In the genomic region with DNA sequence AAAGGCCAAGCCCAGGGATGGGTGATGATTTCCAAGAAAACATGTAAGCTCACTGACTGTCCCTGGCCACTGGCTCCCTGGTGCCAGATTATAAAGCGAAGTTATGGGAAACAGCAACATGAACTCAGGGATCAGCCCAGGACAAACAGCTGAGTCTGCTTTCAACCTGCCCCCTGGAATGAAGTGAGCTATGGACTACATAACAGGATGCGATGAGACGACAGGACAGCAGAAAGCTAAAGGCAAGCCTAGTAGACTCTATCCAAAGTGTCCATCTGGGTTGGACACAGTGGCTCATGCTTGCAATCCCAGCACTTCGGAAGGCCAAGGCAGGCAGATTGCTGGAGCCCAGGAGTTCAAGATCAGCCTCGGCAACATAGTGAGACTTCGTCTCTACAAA, we compare ENCODE assay signal across 1 cellular context.
TF ChIP-seq lines count a peak whose summit lies in the region.

No MANE protein-coding gene starts in this region.

TF ChIP-seq in HepG2, 621 proteins besides CTCF, POLR2A, EP300 and RAD21 (continued from another document and continues in another):
- TF ChIP-seq, protein P1, sequence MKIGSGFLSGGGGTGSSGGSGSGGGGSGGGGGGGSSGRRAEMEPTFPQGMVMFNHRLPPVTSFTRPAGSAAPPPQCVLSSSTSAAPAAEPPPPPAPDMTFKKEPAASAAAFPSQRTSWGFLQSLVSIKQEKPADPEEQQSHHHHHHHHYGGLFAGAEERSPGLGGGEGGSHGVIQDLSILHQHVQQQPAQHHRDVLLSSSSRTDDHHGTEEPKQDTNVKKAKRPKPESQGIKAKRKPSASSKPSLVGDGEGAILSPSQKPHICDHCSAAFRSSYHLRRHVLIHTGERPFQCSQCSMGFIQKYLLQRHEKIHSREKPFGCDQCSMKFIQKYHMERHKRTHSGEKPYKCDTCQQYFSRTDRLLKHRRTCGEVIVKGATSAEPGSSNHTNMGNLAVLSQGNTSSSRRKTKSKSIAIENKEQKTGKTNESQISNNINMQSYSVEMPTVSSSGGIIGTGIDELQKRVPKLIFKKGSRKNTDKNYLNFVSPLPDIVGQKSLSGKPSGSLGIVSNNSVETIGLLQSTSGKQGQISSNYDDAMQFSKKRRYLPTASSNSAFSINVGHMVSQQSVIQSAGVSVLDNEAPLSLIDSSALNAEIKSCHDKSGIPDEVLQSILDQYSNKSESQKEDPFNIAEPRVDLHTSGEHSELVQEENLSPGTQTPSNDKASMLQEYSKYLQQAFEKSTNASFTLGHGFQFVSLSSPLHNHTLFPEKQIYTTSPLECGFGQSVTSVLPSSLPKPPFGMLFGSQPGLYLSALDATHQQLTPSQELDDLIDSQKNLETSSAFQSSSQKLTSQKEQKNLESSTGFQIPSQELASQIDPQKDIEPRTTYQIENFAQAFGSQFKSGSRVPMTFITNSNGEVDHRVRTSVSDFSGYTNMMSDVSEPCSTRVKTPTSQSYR (CRISPR knock-in tag; IDR thresholded peaks at IDR 0.05; ENCODE audit: borderline replicate concordance) = no peak
- TF ChIP-seq ZMYM2 (CRISPR knock-in tag; IDR thresholded peaks at IDR 0.05) (no peak), ZNF652 (CRISPR knock-in tag; IDR thresholded peaks at IDR 0.05; ENCODE audit: borderline replicate concordance, low read depth) (no peak), ZNF205 (CRISPR knock-in tag; IDR thresholded peaks at IDR 0.05) (no peak), SIX1 (CRISPR knock-in tag; IDR thresholded peaks at IDR 0.05; ENCODE audit: borderline replicate concordance) (no peak), TARDBP (CRISPR knock-in tag; IDR thresholded peaks at IDR 0.05) (no peak), KAT8 (CRISPR knock-in tag; IDR thresholded peaks at IDR 0.05) (no peak), ZNF589 (CRISPR knock-in tag; conservative IDR thresholded peaks at IDR 0.05) (no peak), HOXA3 (CRISPR knock-in tag; IDR thresholded peaks at IDR 0.05) (peak; percentile 34; the same call in 1 of the 2 replicates), KLF15 (CRISPR knock-in tag; IDR thresholded peaks at IDR 0.05; ENCODE audit: borderline replicate concordance) (no peak), ONECUT2 (CRISPR knock-in tag; IDR thresholded peaks at IDR 0.05) (no peak), NFIB (CRISPR knock-in tag; IDR thresholded peaks at IDR 0.05; ENCODE audit: borderline replicate concordance) (no peak), ZNF772 (CRISPR knock-in tag; IDR thresholded peaks at IDR 0.05) (no peak), DNMT3B (CRISPR knock-in tag; conservative IDR thresholded peaks at IDR 0.05) (no peak), ZNF773 (CRISPR knock-in tag; IDR thresholded peaks at IDR 0.05; ENCODE audit: borderline replicate concordance) (no peak), NR2F2 (IDR thresholded peaks at IDR 0.05; ENCODE audit: borderline replicate concordance, low read depth) (no peak), ZSCAN21 (CRISPR knock-in tag; IDR thresholded peaks at IDR 0.05; ENCODE audit: borderline replicate concordance) (no peak), NR2F6 (IDR thresholded peaks at IDR 0.05) (no peak), NR2F6 (CRISPR knock-in tag; IDR thresholded peaks at IDR 0.05) (peak; percentile 43; the same call in 1 of the 2 replicates), MAFF (IDR thresholded peaks at IDR 0.05; ENCODE audit: low read depth, low read length) (peak; percentile 71), ZNF484 (CRISPR knock-in tag; IDR thresholded peaks at IDR 0.05; ENCODE audit: borderline replicate concordance, low read depth) (no peak), ATF1 (CRISPR knock-in tag; IDR thresholded peaks at IDR 0.05) (0 out of 2 replicates have a peak, but pooled peaks have one; percentile 27), HDAC1 (CRISPR knock-in tag; IDR thresholded peaks at IDR 0.05) (0 out of 2 replicates have a peak, but pooled peaks have one; percentile 15), ZFP1 (CRISPR knock-in tag; IDR thresholded peaks at IDR 0.05) (no peak), ZNF501 (CRISPR knock-in tag; IDR thresholded peaks at IDR 0.05) (0 out of 2 replicates have a peak, but pooled peaks have one; percentile 47), ZNF382 (CRISPR knock-in tag; IDR thresholded peaks at IDR 0.05; ENCODE audit: borderline replicate concordance) (no peak), FOSL2 (CRISPR knock-in tag; IDR thresholded peaks at IDR 0.05) (peak; percentile 13; the same call in 1 of the 2 replicates), BRD4 (CRISPR knock-in tag; IDR thresholded peaks at IDR 0.05) (no peak), RBAK (CRISPR knock-in tag; IDR thresholded peaks at IDR 0.05) (no peak), EHMT2 (IDR thresholded peaks at IDR 0.05; ENCODE audit: borderline replicate concordance, low read depth, low read length) (no peak), NPAS2 (CRISPR knock-in tag; IDR thresholded peaks at IDR 0.05; ENCODE audit: borderline replicate concordance) (no peak)
- TF ChIP-seq, protein P2, sequence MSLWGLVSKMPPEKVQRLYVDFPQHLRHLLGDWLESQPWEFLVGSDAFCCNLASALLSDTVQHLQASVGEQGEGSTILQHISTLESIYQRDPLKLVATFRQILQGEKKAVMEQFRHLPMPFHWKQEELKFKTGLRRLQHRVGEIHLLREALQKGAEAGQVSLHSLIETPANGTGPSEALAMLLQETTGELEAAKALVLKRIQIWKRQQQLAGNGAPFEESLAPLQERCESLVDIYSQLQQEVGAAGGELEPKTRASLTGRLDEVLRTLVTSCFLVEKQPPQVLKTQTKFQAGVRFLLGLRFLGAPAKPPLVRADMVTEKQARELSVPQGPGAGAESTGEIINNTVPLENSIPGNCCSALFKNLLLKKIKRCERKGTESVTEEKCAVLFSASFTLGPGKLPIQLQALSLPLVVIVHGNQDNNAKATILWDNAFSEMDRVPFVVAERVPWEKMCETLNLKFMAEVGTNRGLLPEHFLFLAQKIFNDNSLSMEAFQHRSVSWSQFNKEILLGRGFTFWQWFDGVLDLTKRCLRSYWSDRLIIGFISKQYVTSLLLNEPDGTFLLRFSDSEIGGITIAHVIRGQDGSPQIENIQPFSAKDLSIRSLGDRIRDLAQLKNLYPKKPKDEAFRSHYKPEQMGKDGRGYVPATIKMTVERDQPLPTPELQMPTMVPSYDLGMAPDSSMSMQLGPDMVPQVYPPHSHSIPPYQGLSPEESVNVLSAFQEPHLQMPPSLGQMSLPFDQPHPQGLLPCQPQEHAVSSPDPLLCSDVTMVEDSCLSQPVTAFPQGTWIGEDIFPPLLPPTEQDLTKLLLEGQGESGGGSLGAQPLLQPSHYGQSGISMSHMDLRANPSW (CRISPR knock-in tag; IDR thresholded peaks at IDR 0.05; ENCODE audit: borderline replicate concordance) = no peak
- TF ChIP-seq, protein P3, sequence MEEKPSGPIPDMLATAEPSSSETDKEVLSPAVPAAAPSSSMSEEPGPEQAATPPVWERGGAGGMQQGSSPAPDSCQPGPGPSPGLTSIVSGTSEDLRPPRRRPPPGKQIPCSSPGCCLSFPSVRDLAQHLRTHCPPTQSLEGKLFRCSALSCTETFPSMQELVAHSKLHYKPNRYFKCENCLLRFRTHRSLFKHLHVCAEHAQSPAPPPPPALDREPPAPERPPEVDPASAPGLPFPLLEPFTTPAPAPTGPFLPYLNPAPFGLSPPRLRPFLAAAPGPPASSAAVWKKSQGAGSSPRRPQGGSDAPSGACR (CRISPR knock-in tag; IDR thresholded peaks at IDR 0.05) = peak; percentile 79
- TF ChIP-seq, protein P4, sequence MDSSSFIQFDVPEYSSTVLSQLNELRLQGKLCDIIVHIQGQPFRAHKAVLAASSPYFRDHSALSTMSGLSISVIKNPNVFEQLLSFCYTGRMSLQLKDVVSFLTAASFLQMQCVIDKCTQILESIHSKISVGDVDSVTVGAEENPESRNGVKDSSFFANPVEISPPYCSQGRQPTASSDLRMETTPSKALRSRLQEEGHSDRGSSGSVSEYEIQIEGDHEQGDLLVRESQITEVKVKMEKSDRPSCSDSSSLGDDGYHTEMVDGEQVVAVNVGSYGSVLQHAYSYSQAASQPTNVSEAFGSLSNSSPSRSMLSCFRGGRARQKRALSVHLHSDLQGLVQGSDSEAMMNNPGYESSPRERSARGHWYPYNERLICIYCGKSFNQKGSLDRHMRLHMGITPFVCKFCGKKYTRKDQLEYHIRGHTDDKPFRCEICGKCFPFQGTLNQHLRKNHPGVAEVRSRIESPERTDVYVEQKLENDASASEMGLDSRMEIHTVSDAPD (CRISPR knock-in tag; IDR thresholded peaks at IDR 0.05) = no peak
- TF ChIP-seq, protein P5, sequence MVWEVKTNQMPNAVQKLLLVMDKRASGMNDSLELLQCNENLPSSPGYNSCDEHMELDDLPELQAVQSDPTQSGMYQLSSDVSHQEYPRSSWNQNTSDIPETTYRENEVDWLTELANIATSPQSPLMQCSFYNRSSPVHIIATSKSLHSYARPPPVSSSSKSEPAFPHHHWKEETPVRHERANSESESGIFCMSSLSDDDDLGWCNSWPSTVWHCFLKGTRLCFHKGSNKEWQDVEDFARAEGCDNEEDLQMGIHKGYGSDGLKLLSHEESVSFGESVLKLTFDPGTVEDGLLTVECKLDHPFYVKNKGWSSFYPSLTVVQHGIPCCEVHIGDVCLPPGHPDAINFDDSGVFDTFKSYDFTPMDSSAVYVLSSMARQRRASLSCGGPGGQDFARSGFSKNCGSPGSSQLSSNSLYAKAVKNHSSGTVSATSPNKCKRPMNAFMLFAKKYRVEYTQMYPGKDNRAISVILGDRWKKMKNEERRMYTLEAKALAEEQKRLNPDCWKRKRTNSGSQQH (CRISPR knock-in tag; IDR thresholded peaks at IDR 0.05; ENCODE audit: low read depth) = no peak
- TF ChIP-seq, protein P6, sequence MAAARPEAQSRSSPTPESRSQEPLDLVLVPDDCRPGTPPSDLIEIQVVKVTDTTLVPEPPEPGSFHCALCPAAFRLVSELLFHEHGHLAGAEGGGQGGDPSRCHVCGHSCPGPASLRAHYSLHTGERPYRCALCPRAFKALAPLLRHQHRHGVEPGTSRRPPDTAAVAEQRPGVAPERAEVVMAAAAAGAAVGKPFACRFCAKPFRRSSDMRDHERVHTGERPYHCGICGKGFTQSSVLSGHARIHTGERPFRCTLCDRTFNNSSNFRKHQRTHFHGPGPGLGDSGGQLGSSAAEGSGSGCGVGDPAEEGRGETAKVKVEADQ (CRISPR knock-in tag; IDR thresholded peaks at IDR 0.05; ENCODE audit: borderline replicate concordance) = no peak
- TF ChIP-seq, protein P7, sequence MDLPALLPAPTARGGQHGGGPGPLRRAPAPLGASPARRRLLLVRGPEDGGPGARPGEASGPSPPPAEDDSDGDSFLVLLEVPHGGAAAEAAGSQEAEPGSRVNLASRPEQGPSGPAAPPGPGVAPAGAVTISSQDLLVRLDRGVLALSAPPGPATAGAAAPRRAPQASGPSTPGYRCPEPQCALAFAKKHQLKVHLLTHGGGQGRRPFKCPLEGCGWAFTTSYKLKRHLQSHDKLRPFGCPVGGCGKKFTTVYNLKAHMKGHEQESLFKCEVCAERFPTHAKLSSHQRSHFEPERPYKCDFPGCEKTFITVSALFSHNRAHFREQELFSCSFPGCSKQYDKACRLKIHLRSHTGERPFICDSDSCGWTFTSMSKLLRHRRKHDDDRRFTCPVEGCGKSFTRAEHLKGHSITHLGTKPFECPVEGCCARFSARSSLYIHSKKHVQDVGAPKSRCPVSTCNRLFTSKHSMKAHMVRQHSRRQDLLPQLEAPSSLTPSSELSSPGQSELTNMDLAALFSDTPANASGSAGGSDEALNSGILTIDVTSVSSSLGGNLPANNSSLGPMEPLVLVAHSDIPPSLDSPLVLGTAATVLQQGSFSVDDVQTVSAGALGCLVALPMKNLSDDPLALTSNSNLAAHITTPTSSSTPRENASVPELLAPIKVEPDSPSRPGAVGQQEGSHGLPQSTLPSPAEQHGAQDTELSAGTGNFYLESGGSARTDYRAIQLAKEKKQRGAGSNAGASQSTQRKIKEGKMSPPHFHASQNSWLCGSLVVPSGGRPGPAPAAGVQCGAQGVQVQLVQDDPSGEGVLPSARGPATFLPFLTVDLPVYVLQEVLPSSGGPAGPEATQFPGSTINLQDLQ (CRISPR knock-in tag; IDR thresholded peaks at IDR 0.05) = no peak
- TF ChIP-seq, protein P8, sequence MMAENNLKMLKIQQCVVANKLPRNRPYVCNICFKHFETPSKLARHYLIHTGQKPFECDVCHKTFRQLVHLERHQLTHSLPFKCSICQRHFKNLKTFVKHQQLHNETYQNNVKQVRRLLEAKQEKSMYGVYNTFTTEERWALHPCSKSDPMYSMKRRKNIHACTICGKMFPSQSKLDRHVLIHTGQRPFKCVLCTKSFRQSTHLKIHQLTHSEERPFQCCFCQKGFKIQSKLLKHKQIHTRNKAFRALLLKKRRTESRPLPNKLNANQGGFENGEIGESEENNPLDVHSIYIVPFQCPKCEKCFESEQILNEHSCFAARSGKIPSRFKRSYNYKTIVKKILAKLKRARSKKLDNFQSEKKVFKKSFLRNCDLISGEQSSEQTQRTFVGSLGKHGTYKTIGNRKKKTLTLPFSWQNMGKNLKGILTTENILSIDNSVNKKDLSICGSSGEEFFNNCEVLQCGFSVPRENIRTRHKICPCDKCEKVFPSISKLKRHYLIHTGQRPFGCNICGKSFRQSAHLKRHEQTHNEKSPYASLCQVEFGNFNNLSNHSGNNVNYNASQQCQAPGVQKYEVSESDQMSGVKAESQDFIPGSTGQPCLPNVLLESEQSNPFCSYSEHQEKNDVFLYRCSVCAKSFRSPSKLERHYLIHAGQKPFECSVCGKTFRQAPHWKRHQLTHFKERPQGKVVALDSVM (CRISPR knock-in tag; IDR thresholded peaks at IDR 0.05) = no peak
- TF ChIP-seq, protein P9, sequence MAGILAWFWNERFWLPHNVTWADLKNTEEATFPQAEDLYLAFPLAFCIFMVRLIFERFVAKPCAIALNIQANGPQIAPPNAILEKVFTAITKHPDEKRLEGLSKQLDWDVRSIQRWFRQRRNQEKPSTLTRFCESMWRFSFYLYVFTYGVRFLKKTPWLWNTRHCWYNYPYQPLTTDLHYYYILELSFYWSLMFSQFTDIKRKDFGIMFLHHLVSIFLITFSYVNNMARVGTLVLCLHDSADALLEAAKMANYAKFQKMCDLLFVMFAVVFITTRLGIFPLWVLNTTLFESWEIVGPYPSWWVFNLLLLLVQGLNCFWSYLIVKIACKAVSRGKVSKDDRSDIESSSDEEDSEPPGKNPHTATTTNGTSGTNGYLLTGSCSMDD (CRISPR knock-in tag; IDR thresholded peaks at IDR 0.05) = no peak
- TF ChIP-seq, protein P10, sequence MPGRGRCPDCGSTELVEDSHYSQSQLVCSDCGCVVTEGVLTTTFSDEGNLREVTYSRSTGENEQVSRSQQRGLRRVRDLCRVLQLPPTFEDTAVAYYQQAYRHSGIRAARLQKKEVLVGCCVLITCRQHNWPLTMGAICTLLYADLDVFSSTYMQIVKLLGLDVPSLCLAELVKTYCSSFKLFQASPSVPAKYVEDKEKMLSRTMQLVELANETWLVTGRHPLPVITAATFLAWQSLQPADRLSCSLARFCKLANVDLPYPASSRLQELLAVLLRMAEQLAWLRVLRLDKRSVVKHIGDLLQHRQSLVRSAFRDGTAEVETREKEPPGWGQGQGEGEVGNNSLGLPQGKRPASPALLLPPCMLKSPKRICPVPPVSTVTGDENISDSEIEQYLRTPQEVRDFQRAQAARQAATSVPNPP (CRISPR knock-in tag; IDR thresholded peaks at IDR 0.05) = no peak
- TF ChIP-seq, protein P11, sequence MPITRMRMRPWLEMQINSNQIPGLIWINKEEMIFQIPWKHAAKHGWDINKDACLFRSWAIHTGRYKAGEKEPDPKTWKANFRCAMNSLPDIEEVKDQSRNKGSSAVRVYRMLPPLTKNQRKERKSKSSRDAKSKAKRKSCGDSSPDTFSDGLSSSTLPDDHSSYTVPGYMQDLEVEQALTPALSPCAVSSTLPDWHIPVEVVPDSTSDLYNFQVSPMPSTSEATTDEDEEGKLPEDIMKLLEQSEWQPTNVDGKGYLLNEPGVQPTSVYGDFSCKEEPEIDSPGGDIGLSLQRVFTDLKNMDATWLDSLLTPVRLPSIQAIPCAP (CRISPR knock-in tag; IDR thresholded peaks at IDR 0.05; ENCODE audit: low read depth) = no peak
